ENCODE assay signal across 8 cellular contexts in the genomic region with DNA sequence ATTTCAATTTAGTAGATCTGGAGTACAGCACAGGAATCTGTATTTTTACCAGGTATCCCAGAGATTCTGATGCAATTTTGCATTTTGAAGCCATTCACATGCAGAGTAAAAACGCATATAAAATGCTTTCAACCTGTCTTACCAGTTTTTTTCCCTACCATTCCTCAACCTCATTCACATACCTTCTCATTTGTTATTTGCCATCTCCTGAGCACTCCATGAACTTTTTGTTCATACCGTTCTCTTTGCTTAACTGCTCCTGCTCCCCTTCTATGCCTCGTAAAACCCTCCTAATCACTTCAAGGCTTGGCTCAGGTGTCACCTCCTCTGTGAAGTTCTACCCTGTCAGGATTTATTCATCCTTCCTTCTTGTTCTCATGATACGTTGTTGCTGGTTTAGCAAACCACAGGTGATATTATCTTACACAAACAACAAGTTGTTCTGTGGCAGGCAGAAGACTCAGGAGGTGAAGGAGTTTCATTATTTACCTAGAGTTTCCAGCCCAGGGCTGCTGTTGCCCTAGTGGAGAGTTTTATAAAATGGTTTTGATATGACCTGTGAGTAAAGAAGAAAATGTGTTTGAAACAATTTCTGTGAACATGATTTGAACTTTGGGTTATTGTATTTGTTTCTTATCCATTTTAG. TPM values are rescaled to one million over a fixed set of nuclear protein-coding genes. Genes with fewer than 3 reads are reported as not detected.
DNase-seq lines count a peak whose midpoint lies in the region; ATAC-seq and TF ChIP-seq lines count a peak whose summit lies in the region.
"Not testable (repeated sequence)": the region's sequence is repeated elsewhere in the genome, so short reads cannot be mapped to it uniquely, and the experiment has no call there.

No MANE protein-coding gene starts in this region.

- not testable (repeated sequence) for H3K4me3 ChIP-seq in Caco-2 (ENCODE audit: low read depth, low read length); brain microvascular endothelial cell (ENCODE audit: low read depth, low read length); mucosa of descending colon
- peak overlapping the region; percentile 40; the same call in 1 of the 2 replicates for H3K4me3 ChIP-seq in HUES6 (ENCODE audit: low read depth, low read length)

- H3K4me1 ChIP-seq in Caco-2, result peaks cover 15% of the 10 kb centered on the region
- H3K4me1 ChIP-seq in HUES6 (ENCODE audit: control insufficient read depth, insufficient read depth, low read length), result peaks cover 24% of the 10 kb centered on the region
- H3K4me1 ChIP-seq in mucosa of descending colon (ENCODE audit: low read depth), result not testable (repeated sequence)

- CTCF ChIA-PET in Caco-2 (lab: Charles Lee); activated CD8-positive, alpha-beta memory T cell treated with anti-CD3 and anti-CD28 coated beads, Interleukin-2, amount 10 ng/mL, durations not matched to agents 7 days and 5 days (lab: Charles Lee): not testable (repeated sequence)

- peak; percentile 92 for ATAC-seq in activated CD8-positive, alpha-beta memory T cell treated with anti-CD3 and anti-CD28 coated beads, Interleukin-2, amount 10 ng/mL, durations not matched to agents 7 days and 5 days
- peak; percentile 24 for ATAC-seq in left ventricle myocardium superior
- ATAC-seq in mucosa of descending colon, result peak; percentile 73

- not testable (repeated sequence) for H3K36me3 ChIP-seq in Caco-2 (ENCODE audit: control insufficient read depth, insufficient read depth, low read length); HUES6 (ENCODE audit: control insufficient read depth, insufficient read depth, low read length); brain microvascular endothelial cell (replicated peaks); mucosa of descending colon (ENCODE audit: low read depth)

- H3K4me3 Mint-ChIP-seq in Caco-2 (ENCODE audit: unreplicated experiment), result peak overlapping the region; percentile 67
- not testable (repeated sequence) for H3K4me3 Mint-ChIP-seq in activated CD8-positive, alpha-beta memory T cell treated with anti-CD3 and anti-CD28 coated beads, Interleukin-2, amount 10 ng/mL, durations not matched to agents 7 days and 5 days

- not testable (repeated sequence) for BruUV-seq in Caco-2 (replicated peaks; lab: Mats Ljungman, UMichigan)

- DNase-seq in Caco-2 (peak; percentile 45 to 55), OCI-M1 (lab: John Stamatoyannopoulos, UW) (peak; percentile 59)
- DNase-seq in activated CD8-positive, alpha-beta memory T cell treated with anti-CD3 and anti-CD28 coated beads, Interleukin-2, amount 10 ng/mL, durations not matched to agents 7 days and 5 days, result peak; percentile 47
- not testable (repeated sequence) for DNase-seq in brain microvascular endothelial cell, left ventricle myocardium superior, mucosa of descending colon
- peak; percentile 12 for DNase-seq in stimulated activated CD4-positive, alpha-beta T cell treated with anti-CD3 and anti-CD28 coated beads, Interleukin-15, amount 100 ng/mL, for 24 hours

- peak overlapping the region; percentile 43 for H3K9ac ChIP-seq in HUES6 (ENCODE audit: low read length)

- POLR2A ChIA-PET in Caco-2 (lab: Charles Lee), result not testable (repeated sequence)

- H3K9me3 ChIP-seq in Caco-2; HUES6 (ENCODE audit: control insufficient read depth, insufficient read depth, low read depth, low read length); mucosa of descending colon: not testable (repeated sequence)

- peaks cover 32% of the 10 kb centered on the region for H3K4me1 Mint-ChIP-seq in Caco-2 (ENCODE audit: low read depth, unreplicated experiment)
- peaks cover 14% of the 10 kb centered on the region for H3K4me1 Mint-ChIP-seq in activated CD8-positive, alpha-beta memory T cell treated with anti-CD3 and anti-CD28 coated beads, Interleukin-2, amount 10 ng/mL, durations not matched to agents 7 days and 5 days

- TF ChIP-seq CTCF in Caco-2 (IDR thresholded peaks at IDR 0.05; ENCODE audit: insufficient read depth in 1 of 2, low read depth in 1 of 2, low read length in 1 of 2, severe bottlenecking in 1 of 2, unreplicated experiment in 1 of 2) (peak; percentile 14 to 38), brain microvascular endothelial cell (IDR thresholded peaks at IDR 0.05; ENCODE audit: low read depth, low read length, missing control alignments) (peak; percentile 32)
- TF ChIP-seq CTCF in mucosa of descending colon (IDR thresholded peaks at IDR 0.05), result not testable (repeated sequence)

- intact Hi-C loops in Caco-2 (cut with micrococcal nuclease; ENCODE audit: unreplicated experiment), result loop anchor here (1.0 kb wide), 1 partner anchor 32 kb away; a partner anchor contains a TSS
- intact Hi-C loops in left ventricle myocardium superior (cut with micrococcal nuclease); mucosa of descending colon (cut with DNase I, micrococcal nuclease): not testable (repeated sequence)

- peak overlapping the region; percentile 80 for H3K27ac ChIP-seq in HUES6 (ENCODE audit: low read depth, low read length)
- not testable (repeated sequence) for H3K27ac ChIP-seq in brain microvascular endothelial cell

- not testable (repeated sequence) for H3K36me3 Mint-ChIP-seq in Caco-2 (ENCODE audit: insufficient read depth, unreplicated experiment); activated CD8-positive, alpha-beta memory T cell treated with anti-CD3 and anti-CD28 coated beads, Interleukin-2, amount 10 ng/mL, durations not matched to agents 7 days and 5 days

- H3K9me3 Mint-ChIP-seq in Caco-2 (ENCODE audit: unreplicated experiment), result peaks cover 18% of the 10 kb centered on the region
- not testable (repeated sequence) for H3K9me3 Mint-ChIP-seq in activated CD8-positive, alpha-beta memory T cell treated with anti-CD3 and anti-CD28 coated beads, Interleukin-2, amount 10 ng/mL, durations not matched to agents 7 days and 5 days (ENCODE audit: low read depth)

- not testable (repeated sequence) for H3K27me3 ChIP-seq in Caco-2 (replicated peaks; ENCODE audit: control insufficient read depth, insufficient read depth, low read length); HUES6 (ENCODE audit: control insufficient read depth, insufficient read depth, low read length); brain microvascular endothelial cell (replicated peaks)

- not testable (repeated sequence) for H3K27me3 Mint-ChIP-seq in Caco-2 (ENCODE audit: insufficient read depth, unreplicated experiment); activated CD8-positive, alpha-beta memory T cell treated with anti-CD3 and anti-CD28 coated beads, Interleukin-2, amount 10 ng/mL, durations not matched to agents 7 days and 5 days

- peak overlapping the region; percentile 80 for H3K27ac Mint-ChIP-seq in Caco-2 (ENCODE audit: unreplicated experiment)
- not testable (repeated sequence) for H3K27ac Mint-ChIP-seq in activated CD8-positive, alpha-beta memory T cell treated with anti-CD3 and anti-CD28 coated beads, Interleukin-2, amount 10 ng/mL, durations not matched to agents 7 days and 5 days

- in situ Hi-C loops in brain microvascular endothelial cell (cut with HindIII; ENCODE audit: low pct_ligation_motif_present, low sequenced_read_pairs), result not testable (repeated sequence)

RNA-seq across cellular contexts. Expression of a gene that starts 31.5 kb away (rescaled TPM):
- total RNA-seq in Caco-2 (2022), result 16.4 and 22.4 TPM in 2 replicates
- total RNA-seq in activated CD8-positive, alpha-beta memory T cell treated with anti-CD3 and anti-CD28 coated beads, Interleukin-2, amount 10 ng/mL, durations not matched to agents 7 days and 5 days, result 10 to 100 TPM; 20.3 to 34.2 TPM
- total RNA-seq in left ventricle myocardium superior, result 667 TPM
- 100 to 1,000 TPM in 1 of 3 donors, 10 to 100 TPM in 2; 80.9 to 655 (median 89.0) TPM for total RNA-seq in mucosa of descending colon

RNA-seq across cellular contexts. Expression of a gene that starts 38.3 kb away (rescaled TPM):
- total RNA-seq in Caco-2 (2022), result 53.4 and 59.3 TPM in 2 replicates
- total RNA-seq in activated CD8-positive, alpha-beta memory T cell treated with anti-CD3 and anti-CD28 coated beads, Interleukin-2, amount 10 ng/mL, durations not matched to agents 7 days and 5 days, result 10 to 100 TPM; 77.3 to 86.0 TPM
- 13.0 TPM for total RNA-seq in left ventricle myocardium superior
- total RNA-seq in mucosa of descending colon, result 10 to 100 TPM in 1 of 3 donors, 1 to 10 TPM in 2; 4.9 to 13.7 (median 6.7) TPM

Comparison
In these comparisons a context has a peak if more than half of its experiments do, and no peak if none do; other contexts are left out.
1. ATAC-seq: peak in every context shown above with its lines; median percentile 92 in activated CD8-positive, alpha-beta memory T cell treated with anti-CD3 and anti-CD28 coated beads, Interleukin-2, amount 10 ng/mL, durations not matched to agents 7 days and 5 days; 73 in mucosa of descending colon; 24 in left ventricle myocardium superior.